In genomic region chr2:96528680-96529375, GRCh38 we compare ENCODE assay signal across 8 cellular contexts. TPM values are rescaled to one million over a fixed set of nuclear protein-coding genes. Genes with fewer than 3 reads are reported as not detected.
DNase-seq lines count a peak whose midpoint lies in the region; ATAC-seq and TF ChIP-seq lines count a peak whose summit lies in the region.

No MANE protein-coding gene starts in this region.

- no peaks in the 10 kb centered on the region for H3K36me3 Mint-ChIP-seq in activated CD4-positive, alpha-beta memory T cell treated with anti-CD3 and anti-CD28 coated beads, Interleukin-2, amount 10 ng/mL, durations not matched to agents 7 days and 5 days (ENCODE audit: low read depth)

- peaks cover 4% of the 10 kb centered on the region for H3K27me3 ChIP-seq in cardiac muscle cell
- no peaks in the 10 kb centered on the region for H3K27me3 ChIP-seq in spleen (replicated peaks in 1 of 7)

- CTCF ChIA-PET in activated CD4-positive, alpha-beta memory T cell treated with anti-CD3 and anti-CD28 coated beads, Interleukin-2, amount 10 ng/mL, durations not matched to agents 7 days and 5 days (lab: Charles Lee), result interaction anchor here (0.8 to 2.6 kb wide), 6 partner anchors 9 to 326 kb away, joined by 3 to 31 read pairs (median 3); partner anchors contain the start of gene ARID5A

- TF ChIP-seq POLR2A in spleen (IDR thresholded peaks at IDR 0.05), result no peak

- peak overlapping the region; percentile 14 for H3K4me3 Mint-ChIP-seq in activated CD4-positive, alpha-beta memory T cell treated with anti-CD3 and anti-CD28 coated beads, Interleukin-2, amount 10 ng/mL, durations not matched to agents 7 days and 5 days

- DNase-seq in GM13977 (ENCODE audit: low spot score), result no peak
- DNase-seq in activated CD4-positive, alpha-beta memory T cell treated with anti-CD3 and anti-CD28 coated beads, Interleukin-2, amount 10 ng/mL, durations not matched to agents 7 days and 5 days, result no peak
- peak in 1 of 2 donors; percentile 46 for DNase-seq in cardiac muscle cell (ENCODE audit: low read depth in 1 of 2, low spot score in 1 of 2)
- peak; percentile 78 for DNase-seq in spleen
- no peak for DNase-seq in NCI-H1436 (lab: John Stamatoyannopoulos, UW)
- no peak for DNase-seq in T1000 (lab: John Stamatoyannopoulos, UW)
- DNase-seq in NCI-H1417 treated with DMSO at 0.1 percent for 48 hours (lab: John Stamatoyannopoulos, UW), result no peak

- no peak overlapping the region for H3K27ac ChIP-seq in cardiac muscle cell
- H3K27ac ChIP-seq in spleen, result peak overlapping the region; percentile 40 to 85 (median 82)

- intact Hi-C loops in spleen (cut with DNase I; ENCODE audit: low total_unique reads), result no loop called here

- H3K9me3 Mint-ChIP-seq in activated CD4-positive, alpha-beta memory T cell treated with anti-CD3 and anti-CD28 coated beads, Interleukin-2, amount 10 ng/mL, durations not matched to agents 7 days and 5 days, result no peaks in the 10 kb centered on the region

- no peak for ATAC-seq in HG02852 (IDR thresholded peaks at IDR 0.05; ENCODE audit: unreplicated experiment)

- peaks cover 94% of the 10 kb centered on the region for H3K4me1 Mint-ChIP-seq in activated CD4-positive, alpha-beta memory T cell treated with anti-CD3 and anti-CD28 coated beads, Interleukin-2, amount 10 ng/mL, durations not matched to agents 7 days and 5 days

- H3K36me3 ChIP-seq in cardiac muscle cell (no peaks in the 10 kb centered on the region), spleen (no peaks in the 10 kb centered on the region)

- peak; percentile 23 for TF ChIP-seq CTCF in GM13977 (IDR thresholded peaks at IDR 0.05; ENCODE audit: extremely low read depth, insufficient read depth, missing control alignments)
- peak; percentile 18 for TF ChIP-seq CTCF in cardiac muscle cell (IDR thresholded peaks at IDR 0.05; ENCODE audit: low read depth, low read length)
- TF ChIP-seq CTCF in spleen (IDR thresholded peaks at IDR 0.05 in 8 of 11, conservative IDR thresholded peaks at IDR 0.05 in 3 of 11), result no peak

- H3K27me3 Mint-ChIP-seq in activated CD4-positive, alpha-beta memory T cell treated with anti-CD3 and anti-CD28 coated beads, Interleukin-2, amount 10 ng/mL, durations not matched to agents 7 days and 5 days, result peaks cover 6% of the 10 kb centered on the region

- WGBS in spleen, 5 donors, result 64 to 77% (median 70%) methylated on average over 7 to 9 of the region's 9 CpGs

- POLR2A ChIA-PET in activated CD4-positive, alpha-beta memory T cell treated with anti-CD3 and anti-CD28 coated beads, Interleukin-2, amount 10 ng/mL, durations not matched to agents 7 days and 5 days (lab: Charles Lee), result interaction anchor here (0.8 to 9.8 kb wide), 12 partner anchors 10 to 321 kb away, joined by 3 to 221 read pairs (median 4); partner anchors contain the start of genes ARID5A and SNRNP200

- H3K4me1 ChIP-seq in cardiac muscle cell (ENCODE audit: low read depth) (peaks cover 22% of the 10 kb centered on the region), spleen (peaks cover 38 to 95% (median 71%) of the 10 kb centered on the region in 6 donors)

- H3K9me3 ChIP-seq in cardiac muscle cell (ENCODE audit: low read depth) (no peaks in the 10 kb centered on the region), spleen (no peaks in the 10 kb centered on the region)

- no peak overlapping the region for H3K4me3 ChIP-seq in cardiac muscle cell
- peak overlapping the region in 1 of 8 donors; percentile 78 for H3K4me3 ChIP-seq in spleen

- H3K27ac Mint-ChIP-seq in activated CD4-positive, alpha-beta memory T cell treated with anti-CD3 and anti-CD28 coated beads, Interleukin-2, amount 10 ng/mL, durations not matched to agents 7 days and 5 days, result peak overlapping the region; percentile 77

- in situ Hi-C loops in GM13977 (cut with MboI; ENCODE audit: low pct_unique_long_range_greater_than_20kb, low sequenced_read_pairs, unreplicated experiment), result no loop called here

RNA-seq across cellular contexts. Expression of gene ARID5A, which starts 7.7 kb away (rescaled TPM):
- 10 to 100 TPM; 80.0 to 86.8 TPM for total RNA-seq in activated CD4-positive, alpha-beta memory T cell treated with anti-CD3 and anti-CD28 coated beads, Interleukin-2, amount 10 ng/mL, durations not matched to agents 7 days and 5 days
- 7.6 and 8.4 TPM in 2 replicates for total RNA-seq in cardiac muscle cell
- polyA plus RNA-seq in cardiac muscle cell, result 7.8 and 8.3 TPM in 2 replicates
- 100 to 1,000 TPM in 1 of 7 donors, 10 to 100 TPM in 6; 41.2 to 121 (median 52.8) TPM for total RNA-seq in spleen
- 10 to 100 TPM; 30.8 to 37.2 (median 35.4) TPM for polyA plus RNA-seq in spleen

RNA-seq across cellular contexts. Expression of gene NEURL3, which starts 23.7 kb away (rescaled TPM):
- 1 to 10 TPM in 1 of 2 experiments, under 1 TPM in 1; 0.78 to 1.0 TPM for total RNA-seq in activated CD4-positive, alpha-beta memory T cell treated with anti-CD3 and anti-CD28 coated beads, Interleukin-2, amount 10 ng/mL, durations not matched to agents 7 days and 5 days
- total RNA-seq in cardiac muscle cell (not detected in 2 replicates), spleen (under 1 TPM in 5 of 7 donors, not detected in 2; 0.32 to 0.98 (median 0.49) TPM)
- polyA plus RNA-seq in cardiac muscle cell (not detected in 2 replicates), spleen (1 to 10 TPM in 1 of 3 donors, under 1 TPM in 2; 0.35 to 1.2 (median 0.79) TPM)

Comparison
In these comparisons a context has a peak if more than half of its experiments do, and no peak if none do; other contexts are left out.
1. CTCF ChIP-seq: peak in GM13977 (single experiment) and cardiac muscle cell (single experiment); none in spleen (0 of 11).